In the genomic region with DNA sequence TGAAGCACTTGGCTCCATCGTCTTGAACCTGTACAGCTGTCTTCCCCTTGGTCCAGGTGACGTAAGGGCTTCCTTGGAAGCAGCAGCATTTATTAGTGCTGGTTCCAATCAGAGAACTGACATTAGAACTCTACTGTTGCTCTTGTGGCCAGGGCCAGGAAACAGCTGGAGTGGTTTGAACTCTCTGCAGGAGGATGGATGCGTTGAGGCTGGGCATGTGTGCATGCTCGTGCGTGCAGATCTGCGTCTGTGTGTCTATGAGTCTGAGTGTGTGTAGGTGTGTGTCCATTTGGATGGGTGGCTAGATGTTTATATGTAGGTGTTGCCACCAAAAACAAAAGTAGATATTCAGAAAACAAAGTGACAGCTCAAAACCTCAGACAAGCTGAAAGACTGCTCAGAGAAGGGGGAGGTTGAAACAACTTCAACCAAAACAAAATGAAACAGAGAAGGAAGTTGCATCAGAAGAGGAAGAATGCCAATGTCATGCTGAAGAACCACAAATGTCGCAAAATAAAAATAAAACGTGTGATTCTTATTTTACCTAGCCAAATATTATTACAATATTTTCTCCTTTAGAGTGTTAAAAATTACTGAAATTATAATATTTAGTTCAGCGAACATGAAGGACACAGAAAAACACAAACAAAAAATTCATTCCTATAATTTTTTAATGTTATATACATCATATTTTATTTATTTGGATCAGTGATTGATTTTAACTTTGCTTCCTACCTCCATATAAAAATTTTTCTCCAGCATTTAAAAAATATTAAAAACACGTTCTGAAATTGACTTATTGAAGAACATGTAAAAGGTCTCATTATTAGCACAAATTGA, we compare ENCODE assay signal across 8 cellular contexts.
A peak's percentile ranks its signal among the peaks of the same experiment; 100 is the strongest.
DNase-seq lines count a peak whose midpoint lies in the region; ATAC-seq lines count a peak whose summit lies in the region.

No MANE protein-coding gene starts in this region.

- ATAC-seq in GM21786 (IDR thresholded peaks at IDR 0.05; ENCODE audit: unreplicated experiment), result peak; percentile 80

- DNase-seq in Daoy (ENCODE audit: low read depth), result peak; percentile 47
- peak; percentile 93 for DNase-seq in NAMALWA (ENCODE audit: low spot score)
- DNase-seq in activated T-cell treated with anti-CD3 and anti-CD28 coated beads for 24 hours (ENCODE audit: low read depth), result peak; percentile 52
- DNase-seq in germinal center (ENCODE audit: low spot score), result peak; percentile 34
- peak; percentile 72 for DNase-seq in stimulated activated CD4-positive, alpha-beta T cell treated with anti-CD3 and anti-CD28 coated beads, Interleukin-4, amount 100 ng/mL, for 24 hours
- DNase-seq in NCI-H128 (lab: John Stamatoyannopoulos, UW; ENCODE audit: unreplicated experiment), result no peak
- no peak for DNase-seq in DMS53 (lab: John Stamatoyannopoulos, UW)

Comparison
In these comparisons a context has a peak if more than half of its experiments do, and no peak if none do; other contexts are left out.
1. DNase-seq: peak in Daoy (single experiment), NAMALWA (single experiment), activated T-cell treated with anti-CD3 and anti-CD28 coated beads for 24 hours (single experiment), germinal center (single experiment) and stimulated activated CD4-positive, alpha-beta T cell treated with anti-CD3 and anti-CD28 coated beads, Interleukin-4, amount 100 ng/mL, for 24 hours (single experiment); none in NCI-H128 (single experiment) and DMS53 (single experiment).